ENCODE assay signal across 16 cellular contexts in the genomic region with DNA sequence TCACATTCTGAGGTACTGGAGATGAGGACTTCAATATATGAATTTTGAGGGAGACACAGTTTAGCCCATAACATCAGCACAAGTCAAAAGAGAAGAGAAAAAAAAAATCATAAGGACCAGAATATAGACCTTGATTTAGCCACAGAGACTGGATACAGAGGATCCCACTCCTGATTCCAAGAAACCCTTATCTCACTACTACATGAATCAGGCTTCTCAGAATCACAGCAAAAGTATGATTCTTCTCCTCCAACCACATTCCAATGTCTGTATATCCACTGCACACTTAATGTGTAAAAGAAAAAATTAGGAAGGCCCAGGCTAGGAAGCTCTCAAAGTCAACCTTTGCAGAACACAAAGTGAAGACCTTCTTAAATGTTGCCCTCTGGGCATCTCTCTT.
DNase-seq lines count a peak whose midpoint lies in the region; ATAC-seq and TF ChIP-seq lines count a peak whose summit lies in the region.
"Had no signal": no experiment of that assay in that cellular context is flagged by ENCODE, and none has a peak within 500 bp of the region (broad histone marks: within the 10 kb centered on the region; RNA-seq: fewer than 3 reads in every experiment).

No MANE protein-coding gene starts in this region.

- no peaks in the 10 kb centered on the region for H3K27me3 ChIP-seq in left ventricle myocardium inferior (ENCODE audit: low read depth)
- no peaks in the 10 kb centered on the region for H3K27me3 ChIP-seq in right atrium auricular region
- no peaks in the 10 kb centered on the region for H3K27me3 ChIP-seq in body of pancreas
- H3K27me3 ChIP-seq: BLaER1 treated with 17β-estradiol and CSF1 and Interleukin-3, amounts not matched to agents 10 nM and 100 nM had no signal

- peak overlapping the region; percentile 32 for H3K27ac ChIP-seq in left ventricle myocardium inferior (replicated peaks)
- no peak overlapping the region for H3K27ac ChIP-seq in right atrium auricular region
- no peak overlapping the region for H3K27ac ChIP-seq in body of pancreas
- H3K27ac ChIP-seq: 22Rv1; A549; BLaER1 treated with 17β-estradiol and CSF1 and Interleukin-3, amounts not matched to agents 10 nM and 100 nM; C4-2B had no signal

- H3K4me1 ChIP-seq in left ventricle myocardium inferior = peaks cover 53% of the 10 kb centered on the region
- H3K4me1 ChIP-seq in right atrium auricular region = peaks cover 0 to 26% of the 10 kb centered on the region in 2 donors
- no peaks in the 10 kb centered on the region for H3K4me1 ChIP-seq in body of pancreas
- H3K4me1 ChIP-seq: A549; BLaER1 treated with 17β-estradiol and CSF1 and Interleukin-3, amounts not matched to agents 10 nM and 100 nM had no signal

- H3K36me3 ChIP-seq in left ventricle myocardium inferior = no peaks in the 10 kb centered on the region
- no peaks in the 10 kb centered on the region for H3K36me3 ChIP-seq in right atrium auricular region
- no peaks in the 10 kb centered on the region for H3K36me3 ChIP-seq in body of pancreas (replicated peaks in 1 of 2; ENCODE audit: insufficient read depth in 1 of 2, low read depth in 2 of 2)
- H3K36me3 ChIP-seq: BLaER1 treated with 17β-estradiol and CSF1 and Interleukin-3, amounts not matched to agents 10 nM and 100 nM had no signal

- ATAC-seq in omental fat pad (ENCODE audit: low FRiP score) (peak; percentile 68), HG02678 (IDR thresholded peaks at IDR 0.05; ENCODE audit: unreplicated experiment) (no peak), body of pancreas (no peak)
- ATAC-seq: A549; CD8-positive, alpha-beta T cell had no signal

- intact Hi-C loops in left ventricle myocardium inferior (cut with micrococcal nuclease) (no loop called here), body of pancreas (cut with DNase I) (no loop called here)

- no peak for TF ChIP-seq CTCF in left ventricle myocardium inferior (IDR thresholded peaks at IDR 0.05; ENCODE audit: borderline replicate concordance)
- TF ChIP-seq CTCF in right atrium auricular region (IDR thresholded peaks at IDR 0.05) = no peak
- TF ChIP-seq CTCF in omental fat pad (IDR thresholded peaks at IDR 0.05) = no peak
- TF ChIP-seq CTCF in body of pancreas (IDR thresholded peaks at IDR 0.05) = no peak

- H3K4me3 ChIP-seq in left ventricle myocardium inferior (no peak overlapping the region), right atrium auricular region (no peak overlapping the region), body of pancreas (no peak overlapping the region)
- H3K4me3 ChIP-seq: A549; BLaER1 treated with 17β-estradiol and CSF1 and Interleukin-3, amounts not matched to agents 10 nM and 100 nM had no signal

- DNase-seq in left ventricle myocardium inferior (no peak), right atrium auricular region (ENCODE audit: low spot score) (no peak), omental fat pad (ENCODE audit: low spot score) (no peak), body of pancreas (no peak)
- DNase-seq: AML-193; Caco-2; Calu3; CD4-positive, alpha-beta T cell; CD8-positive, alpha-beta T cell; DMS79 treated with DMSO at 0.1 percent for 48 hours; GF-D8 had no signal

- TF ChIP-seq POLR2A in body of pancreas (IDR thresholded peaks at IDR 0.05) = no peak

- H3K9me3 ChIP-seq in left ventricle myocardium inferior (replicated peaks) (no peaks in the 10 kb centered on the region), right atrium auricular region (no peaks in the 10 kb centered on the region), body of pancreas (no peaks in the 10 kb centered on the region)
- H3K9me3 ChIP-seq: A549; BLaER1 treated with 17β-estradiol and CSF1 and Interleukin-3, amounts not matched to agents 10 nM and 100 nM; Caco-2 had no signal
